In genomic region chr14:94770251-94770749, GRCh38 we compare ENCODE assay signal across 8 cellular contexts. TPM values are rescaled to one million over a fixed set of nuclear protein-coding genes. Genes with fewer than 3 reads are reported as not detected.
DNase-seq lines count a peak whose midpoint lies in the region; ATAC-seq and TF ChIP-seq lines count a peak whose summit lies in the region.

No MANE protein-coding gene starts in this region.

- H3K9me3 ChIP-seq in ES-I3 (ENCODE audit: control insufficient read depth, insufficient read depth, low read length) (no peaks in the 10 kb centered on the region), WERI-Rb-1 (ENCODE audit: severe bottlenecking) (no peaks in the 10 kb centered on the region), gastroesophageal sphincter (no peaks in the 10 kb centered on the region), gastrocnemius medialis (no peaks in the 10 kb centered on the region)

- peaks cover 34% of the 10 kb centered on the region for H3K4me1 ChIP-seq in ES-I3 (ENCODE audit: insufficient read depth, low read length)
- peaks cover 0 to 53% (median 16%) of the 10 kb centered on the region in 3 donors for H3K4me1 ChIP-seq in gastroesophageal sphincter
- H3K4me1 ChIP-seq in gastrocnemius medialis: peaks cover 0 to 11% of the 10 kb centered on the region in 2 donors

- H3K27ac ChIP-seq in WERI-Rb-1 (peak overlapping the region; percentile 62; the same call in 1 of the 2 replicates), gastroesophageal sphincter (no peak overlapping the region), gastrocnemius medialis (peak overlapping the region; percentile 24 to 60 (median 50))

- in situ Hi-C loops in gastrocnemius medialis (cut with MboI; ENCODE audit: low sequenced_read_pairs in 4 of 4): no loop called here

- DNase-seq in WERI-Rb-1 (peak; percentile 53), gastrocnemius medialis (no peak), NCI-H2107 (lab: John Stamatoyannopoulos, UW) (no peak), NCI-H2196 treated with DMSO at 0.1 percent for 48 hours (lab: John Stamatoyannopoulos, UW; ENCODE audit: unreplicated experiment) (no peak), omental fat pad (ENCODE audit: low spot score) (no peak)

- TF ChIP-seq EP300 in gastroesophageal sphincter (IDR thresholded peaks at IDR 0.05): no peak

- intact Hi-C loops in gastrocnemius medialis (cut with DNase I; ENCODE audit: low total_unique reads): no loop called here

- TF ChIP-seq POLR2A in gastroesophageal sphincter (IDR thresholded peaks at IDR 0.05) (no peak), gastrocnemius medialis (IDR thresholded peaks at IDR 0.05) (no peak)

- no peak for ATAC-seq in gastroesophageal sphincter
- no peak for ATAC-seq in gastrocnemius medialis
- no peak for ATAC-seq in HG02642 (IDR thresholded peaks at IDR 0.05; ENCODE audit: poor library complexity, unreplicated experiment)
- no peak for ATAC-seq in omental fat pad (ENCODE audit: low FRiP score)

- 7 to 25% methylated on average over 5 to 17 of the region's 18 CpGs for WGBS in gastroesophageal sphincter (ENCODE audit: low coverage in 1 of 2), 2 donors

- peaks cover 9% of the 10 kb centered on the region for H3K27me3 ChIP-seq in WERI-Rb-1 (ENCODE audit: insufficient read depth, low read depth, severe bottlenecking)
- H3K27me3 ChIP-seq in gastroesophageal sphincter: peaks cover 100% of the 10 kb centered on the region
- peaks cover 85 to 92% (median 86%) of the 10 kb centered on the region in 3 donors for H3K27me3 ChIP-seq in gastrocnemius medialis

- H3K4me3 ChIP-seq in WERI-Rb-1 (ENCODE audit: low read depth, low read length): peak overlapping the region; percentile 66
- peak overlapping the region; percentile 32 to 59 for H3K4me3 ChIP-seq in gastroesophageal sphincter
- H3K4me3 ChIP-seq in gastrocnemius medialis: peak overlapping the region; percentile 56 to 69 (median 60)

- no peaks in the 10 kb centered on the region for H3K36me3 ChIP-seq in ES-I3 (ENCODE audit: insufficient read depth, low read length)
- no peaks in the 10 kb centered on the region for H3K36me3 ChIP-seq in WERI-Rb-1
- no peaks in the 10 kb centered on the region for H3K36me3 ChIP-seq in gastroesophageal sphincter
- H3K36me3 ChIP-seq in gastrocnemius medialis: no peaks in the 10 kb centered on the region

- TF ChIP-seq CTCF in WERI-Rb-1 (IDR thresholded peaks at IDR 0.05; ENCODE audit: low read depth, low read length) (no peak), gastroesophageal sphincter (IDR thresholded peaks at IDR 0.05) (no peak), gastrocnemius medialis (IDR thresholded peaks at IDR 0.05 in 4 of 5, conservative IDR thresholded peaks at IDR 0.05 in 1 of 5) (no peak), omental fat pad (IDR thresholded peaks at IDR 0.05) (no peak)

- H3K9ac ChIP-seq in ES-I3 (ENCODE audit: low read depth, low read length): peak overlapping the region; percentile 60; the same call in 1 of the 2 replicates

RNA-seq across cellular contexts. Expression of gene GSC, which starts 0.4 kb away (rescaled TPM):
- total RNA-seq in gastroesophageal sphincter: 1 to 10 TPM in 1 of 4 donors, not detected in 3; 3.5 TPM
- total RNA-seq in gastrocnemius medialis: 1 to 10 TPM; 1.1 to 6.9 (median 3.2) TPM
- total RNA-seq in omental fat pad: 1 to 10 TPM in 3 of 4 donors, under 1 TPM in 1; 0.72 to 7.1 (median 3.1) TPM

Comparison
In these comparisons a context has a peak if more than half of its experiments do, and no peak if none do; other contexts are left out.
1. H3K27ac ChIP-seq: peak in WERI-Rb-1 (single experiment) and gastrocnemius medialis (4 of 4); none in gastroesophageal sphincter (0 of 4).
2. Peak in every context shown above with its lines, with median percentiles within 50 percentile points of each other: H3K4me3 ChIP-seq.